In the genomic region with DNA sequence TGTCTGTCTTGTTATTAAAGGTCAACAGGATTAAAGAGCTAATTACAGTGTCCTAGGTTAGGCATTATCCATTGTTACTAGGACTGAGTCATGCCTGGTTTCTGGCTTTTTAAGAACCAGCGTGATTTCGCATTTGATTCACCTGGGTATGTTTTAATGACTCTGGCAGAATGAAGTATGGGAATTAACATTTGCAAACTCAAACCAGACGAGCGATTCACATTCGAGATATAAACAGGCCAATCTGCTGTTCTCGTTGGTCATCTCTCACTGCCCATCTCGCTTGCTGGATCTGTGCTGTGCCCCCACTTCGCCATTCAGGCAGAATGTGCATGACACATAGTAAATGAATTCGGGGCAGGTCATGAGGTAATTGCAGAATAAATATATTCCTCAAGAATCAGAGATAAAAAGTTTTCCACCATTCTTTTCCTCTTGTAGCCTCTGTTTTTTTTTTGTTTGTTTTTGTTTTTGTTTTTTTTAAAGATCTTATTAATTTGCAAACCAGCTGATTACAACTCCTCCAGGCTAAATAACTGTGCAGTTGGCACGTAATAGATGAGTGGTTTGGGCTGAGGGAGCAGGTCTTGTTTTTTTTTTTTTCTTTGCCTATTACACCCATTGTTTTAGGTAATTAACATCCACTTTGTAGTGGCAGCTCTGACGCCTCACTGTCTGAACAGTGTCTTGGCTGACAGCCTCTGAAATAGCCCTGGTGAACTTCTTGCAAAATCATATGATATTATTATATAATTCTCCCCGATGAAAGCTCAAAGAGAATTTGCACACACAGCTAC, we compare ENCODE assay signal across 1 cellular context.
TF ChIP-seq lines count a peak whose summit lies in the region.

No MANE protein-coding gene starts in this region.

TF ChIP-seq in HEK293, 187 proteins besides CTCF, POLR2A, EP300 and RAD21 (continued from another document):
- TF ChIP-seq, protein P1, sequence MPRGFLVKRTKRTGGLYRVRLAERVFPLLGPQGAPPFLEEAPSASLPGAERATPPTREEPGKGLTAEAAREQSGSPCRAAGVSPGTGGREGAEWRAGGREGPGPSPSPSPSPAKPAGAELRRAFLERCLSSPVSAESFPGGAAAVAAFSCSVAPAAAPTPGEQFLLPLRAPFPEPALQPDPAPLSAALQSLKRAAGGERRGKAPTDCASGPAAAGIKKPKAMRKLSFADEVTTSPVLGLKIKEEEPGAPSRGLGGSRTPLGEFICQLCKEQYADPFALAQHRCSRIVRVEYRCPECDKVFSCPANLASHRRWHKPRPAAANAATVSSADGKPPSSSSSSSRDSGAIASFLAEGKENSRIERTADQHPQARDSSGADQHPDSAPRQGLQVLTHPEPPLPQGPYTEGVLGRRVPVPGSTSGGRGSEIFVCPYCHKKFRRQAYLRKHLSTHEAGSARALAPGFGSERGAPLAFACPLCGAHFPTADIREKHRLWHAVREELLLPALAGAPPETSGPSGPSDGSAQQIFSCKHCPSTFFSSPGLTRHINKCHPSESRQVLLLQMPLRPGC (tag by site-specific recombination; IDR thresholded peaks at IDR 0.05), result no peak; the same call in 1 of the 2 replicates
- TF ChIP-seq, protein P2, sequence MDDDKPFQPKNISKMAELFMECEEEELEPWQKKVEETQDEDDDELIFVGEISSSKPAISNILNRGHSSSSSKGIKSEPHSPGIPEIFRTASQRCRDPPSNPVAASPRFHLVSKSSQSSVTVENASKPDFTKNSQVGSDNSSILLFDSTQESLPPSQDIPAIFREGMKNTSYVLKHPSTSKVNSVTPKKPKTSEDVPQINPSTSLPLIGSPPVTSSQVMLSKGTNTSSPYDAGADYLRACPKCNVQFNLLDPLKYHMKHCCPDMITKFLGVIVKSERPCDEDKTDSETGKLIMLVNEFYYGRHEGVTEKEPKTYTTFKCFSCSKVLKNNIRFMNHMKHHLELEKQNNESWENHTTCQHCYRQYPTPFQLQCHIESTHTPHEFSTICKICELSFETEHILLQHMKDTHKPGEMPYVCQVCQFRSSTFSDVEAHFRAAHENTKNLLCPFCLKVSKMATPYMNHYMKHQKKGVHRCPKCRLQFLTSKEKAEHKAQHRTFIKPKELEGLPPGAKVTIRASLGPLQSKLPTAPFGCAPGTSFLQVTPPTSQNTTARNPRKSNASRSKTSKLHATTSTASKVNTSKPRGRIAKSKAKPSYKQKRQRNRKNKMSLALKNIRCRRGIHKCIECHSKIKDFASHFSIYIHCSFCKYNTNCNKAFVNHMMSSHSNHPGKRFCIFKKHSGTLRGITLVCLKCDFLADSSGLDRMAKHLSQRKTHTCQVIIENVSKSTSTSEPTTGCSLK (tag by site-specific recombination; IDR thresholded peaks at IDR 0.05), result no peak
- TF ChIP-seq GLIS2 (tag by site-specific recombination; IDR thresholded peaks at IDR 0.05), result no peak
- TF ChIP-seq, protein P3, sequence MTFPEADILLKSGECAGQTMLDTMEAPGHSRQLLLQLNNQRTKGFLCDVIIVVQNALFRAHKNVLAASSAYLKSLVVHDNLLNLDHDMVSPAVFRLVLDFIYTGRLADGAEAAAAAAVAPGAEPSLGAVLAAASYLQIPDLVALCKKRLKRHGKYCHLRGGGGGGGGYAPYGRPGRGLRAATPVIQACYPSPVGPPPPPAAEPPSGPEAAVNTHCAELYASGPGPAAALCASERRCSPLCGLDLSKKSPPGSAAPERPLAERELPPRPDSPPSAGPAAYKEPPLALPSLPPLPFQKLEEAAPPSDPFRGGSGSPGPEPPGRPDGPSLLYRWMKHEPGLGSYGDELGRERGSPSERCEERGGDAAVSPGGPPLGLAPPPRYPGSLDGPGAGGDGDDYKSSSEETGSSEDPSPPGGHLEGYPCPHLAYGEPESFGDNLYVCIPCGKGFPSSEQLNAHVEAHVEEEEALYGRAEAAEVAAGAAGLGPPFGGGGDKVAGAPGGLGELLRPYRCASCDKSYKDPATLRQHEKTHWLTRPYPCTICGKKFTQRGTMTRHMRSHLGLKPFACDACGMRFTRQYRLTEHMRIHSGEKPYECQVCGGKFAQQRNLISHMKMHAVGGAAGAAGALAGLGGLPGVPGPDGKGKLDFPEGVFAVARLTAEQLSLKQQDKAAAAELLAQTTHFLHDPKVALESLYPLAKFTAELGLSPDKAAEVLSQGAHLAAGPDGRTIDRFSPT (tag by site-specific recombination; IDR thresholded peaks at IDR 0.05), result peak; percentile 74; the same call in 1 of the 2 replicates
- no peak for TF ChIP-seq GFI1B (tag by site-specific recombination; IDR thresholded peaks at IDR 0.05)
- TF ChIP-seq SP7 (tag by site-specific recombination; IDR thresholded peaks at IDR 0.05), result peak; percentile 100
- TF ChIP-seq, protein P4, sequence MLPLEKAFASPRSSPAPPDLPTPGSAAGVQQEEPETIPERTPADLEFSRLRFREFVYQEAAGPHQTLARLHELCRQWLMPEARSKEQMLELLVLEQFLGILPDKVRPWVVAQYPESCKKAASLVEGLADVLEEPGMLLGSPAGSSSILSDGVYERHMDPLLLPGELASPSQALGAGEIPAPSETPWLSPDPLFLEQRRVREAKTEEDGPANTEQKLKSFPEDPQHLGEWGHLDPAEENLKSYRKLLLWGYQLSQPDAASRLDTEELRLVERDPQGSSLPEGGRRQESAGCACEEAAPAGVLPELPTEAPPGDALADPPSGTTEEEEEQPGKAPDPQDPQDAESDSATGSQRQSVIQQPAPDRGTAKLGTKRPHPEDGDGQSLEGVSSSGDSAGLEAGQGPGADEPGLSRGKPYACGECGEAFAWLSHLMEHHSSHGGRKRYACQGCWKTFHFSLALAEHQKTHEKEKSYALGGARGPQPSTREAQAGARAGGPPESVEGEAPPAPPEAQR (tag by site-specific recombination; IDR thresholded peaks at IDR 0.05), result no peak
- TF ChIP-seq ZFP3 (tag by site-specific recombination; IDR thresholded peaks at IDR 0.05; ENCODE audit: low read depth), result no peak
- TF ChIP-seq SP2 (tag by site-specific recombination; IDR thresholded peaks at IDR 0.05), result no peak
- TF ChIP-seq, protein P5, sequence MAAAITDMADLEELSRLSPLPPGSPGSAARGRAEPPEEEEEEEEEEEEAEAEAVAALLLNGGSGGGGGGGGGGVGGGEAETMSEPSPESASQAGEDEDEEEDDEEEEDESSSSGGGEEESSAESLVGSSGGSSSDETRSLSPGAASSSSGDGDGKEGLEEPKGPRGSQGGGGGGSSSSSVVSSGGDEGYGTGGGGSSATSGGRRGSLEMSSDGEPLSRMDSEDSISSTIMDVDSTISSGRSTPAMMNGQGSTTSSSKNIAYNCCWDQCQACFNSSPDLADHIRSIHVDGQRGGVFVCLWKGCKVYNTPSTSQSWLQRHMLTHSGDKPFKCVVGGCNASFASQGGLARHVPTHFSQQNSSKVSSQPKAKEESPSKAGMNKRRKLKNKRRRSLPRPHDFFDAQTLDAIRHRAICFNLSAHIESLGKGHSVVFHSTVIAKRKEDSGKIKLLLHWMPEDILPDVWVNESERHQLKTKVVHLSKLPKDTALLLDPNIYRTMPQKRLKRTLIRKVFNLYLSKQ (tag by site-specific recombination; IDR thresholded peaks at IDR 0.05; ENCODE audit: borderline replicate concordance), result no peak
- no peak for TF ChIP-seq MZF1 (tag by site-specific recombination; IDR thresholded peaks at IDR 0.05; ENCODE audit: borderline replicate concordance)
- peak; percentile 78 for TF ChIP-seq TCF7L2 (IDR thresholded peaks at IDR 0.05; ENCODE audit: borderline replicate concordance, low read depth, low read length)
- TF ChIP-seq ZNF791 (tag by site-specific recombination; IDR thresholded peaks at IDR 0.05), result no peak
- no peak for TF ChIP-seq SALL2 (tag by site-specific recombination; IDR thresholded peaks at IDR 0.05; ENCODE audit: borderline replicate concordance)
- TF ChIP-seq, protein P6, sequence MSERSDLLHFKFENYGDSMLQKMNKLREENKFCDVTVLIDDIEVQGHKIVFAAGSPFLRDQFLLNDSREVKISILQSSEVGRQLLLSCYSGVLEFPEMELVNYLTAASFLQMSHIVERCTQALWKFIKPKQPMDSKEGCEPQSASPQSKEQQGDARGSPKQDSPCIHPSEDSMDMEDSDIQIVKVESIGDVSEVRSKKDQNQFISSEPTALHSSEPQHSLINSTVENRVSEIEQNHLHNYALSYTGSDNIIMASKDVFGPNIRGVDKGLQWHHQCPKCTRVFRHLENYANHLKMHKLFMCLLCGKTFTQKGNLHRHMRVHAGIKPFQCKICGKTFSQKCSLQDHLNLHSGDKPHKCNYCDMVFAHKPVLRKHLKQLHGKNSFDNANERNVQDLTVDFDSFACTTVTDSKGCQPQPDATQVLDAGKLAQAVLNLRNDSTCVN (tag by site-specific recombination; optimal IDR thresholded peaks at IDR 0.05), result no peak
- TF ChIP-seq KLF7 (tag by site-specific recombination; IDR thresholded peaks at IDR 0.05; ENCODE audit: borderline replicate concordance), result no peak
- TF ChIP-seq, protein P7, sequence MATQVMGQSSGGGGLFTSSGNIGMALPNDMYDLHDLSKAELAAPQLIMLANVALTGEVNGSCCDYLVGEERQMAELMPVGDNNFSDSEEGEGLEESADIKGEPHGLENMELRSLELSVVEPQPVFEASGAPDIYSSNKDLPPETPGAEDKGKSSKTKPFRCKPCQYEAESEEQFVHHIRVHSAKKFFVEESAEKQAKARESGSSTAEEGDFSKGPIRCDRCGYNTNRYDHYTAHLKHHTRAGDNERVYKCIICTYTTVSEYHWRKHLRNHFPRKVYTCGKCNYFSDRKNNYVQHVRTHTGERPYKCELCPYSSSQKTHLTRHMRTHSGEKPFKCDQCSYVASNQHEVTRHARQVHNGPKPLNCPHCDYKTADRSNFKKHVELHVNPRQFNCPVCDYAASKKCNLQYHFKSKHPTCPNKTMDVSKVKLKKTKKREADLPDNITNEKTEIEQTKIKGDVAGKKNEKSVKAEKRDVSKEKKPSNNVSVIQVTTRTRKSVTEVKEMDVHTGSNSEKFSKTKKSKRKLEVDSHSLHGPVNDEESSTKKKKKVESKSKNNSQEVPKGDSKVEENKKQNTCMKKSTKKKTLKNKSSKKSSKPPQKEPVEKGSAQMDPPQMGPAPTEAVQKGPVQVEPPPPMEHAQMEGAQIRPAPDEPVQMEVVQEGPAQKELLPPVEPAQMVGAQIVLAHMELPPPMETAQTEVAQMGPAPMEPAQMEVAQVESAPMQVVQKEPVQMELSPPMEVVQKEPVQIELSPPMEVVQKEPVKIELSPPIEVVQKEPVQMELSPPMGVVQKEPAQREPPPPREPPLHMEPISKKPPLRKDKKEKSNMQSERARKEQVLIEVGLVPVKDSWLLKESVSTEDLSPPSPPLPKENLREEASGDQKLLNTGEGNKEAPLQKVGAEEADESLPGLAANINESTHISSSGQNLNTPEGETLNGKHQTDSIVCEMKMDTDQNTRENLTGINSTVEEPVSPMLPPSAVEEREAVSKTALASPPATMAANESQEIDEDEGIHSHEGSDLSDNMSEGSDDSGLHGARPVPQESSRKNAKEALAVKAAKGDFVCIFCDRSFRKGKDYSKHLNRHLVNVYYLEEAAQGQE (tag by site-specific recombination; IDR thresholded peaks at IDR 0.05), result no peak
- TF ChIP-seq, protein P8, sequence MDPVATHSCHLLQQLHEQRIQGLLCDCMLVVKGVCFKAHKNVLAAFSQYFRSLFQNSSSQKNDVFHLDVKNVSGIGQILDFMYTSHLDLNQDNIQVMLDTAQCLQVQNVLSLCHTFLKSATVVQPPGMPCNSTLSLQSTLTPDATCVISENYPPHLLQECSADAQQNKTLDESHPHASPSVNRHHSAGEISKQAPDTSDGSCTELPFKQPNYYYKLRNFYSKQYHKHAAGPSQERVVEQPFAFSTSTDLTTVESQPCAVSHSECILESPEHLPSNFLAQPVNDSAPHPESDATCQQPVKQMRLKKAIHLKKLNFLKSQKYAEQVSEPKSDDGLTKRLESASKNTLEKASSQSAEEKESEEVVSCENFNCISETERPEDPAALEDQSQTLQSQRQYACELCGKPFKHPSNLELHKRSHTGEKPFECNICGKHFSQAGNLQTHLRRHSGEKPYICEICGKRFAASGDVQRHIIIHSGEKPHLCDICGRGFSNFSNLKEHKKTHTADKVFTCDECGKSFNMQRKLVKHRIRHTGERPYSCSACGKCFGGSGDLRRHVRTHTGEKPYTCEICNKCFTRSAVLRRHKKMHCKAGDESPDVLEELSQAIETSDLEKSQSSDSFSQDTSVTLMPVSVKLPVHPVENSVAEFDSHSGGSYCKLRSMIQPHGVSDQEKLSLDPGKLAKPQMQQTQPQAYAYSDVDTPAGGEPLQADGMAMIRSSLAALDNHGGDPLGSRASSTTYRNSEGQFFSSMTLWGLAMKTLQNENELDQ (tag by site-specific recombination; IDR thresholded peaks at IDR 0.05; ENCODE audit: low read depth), result no peak
- TF ChIP-seq, protein P9, sequence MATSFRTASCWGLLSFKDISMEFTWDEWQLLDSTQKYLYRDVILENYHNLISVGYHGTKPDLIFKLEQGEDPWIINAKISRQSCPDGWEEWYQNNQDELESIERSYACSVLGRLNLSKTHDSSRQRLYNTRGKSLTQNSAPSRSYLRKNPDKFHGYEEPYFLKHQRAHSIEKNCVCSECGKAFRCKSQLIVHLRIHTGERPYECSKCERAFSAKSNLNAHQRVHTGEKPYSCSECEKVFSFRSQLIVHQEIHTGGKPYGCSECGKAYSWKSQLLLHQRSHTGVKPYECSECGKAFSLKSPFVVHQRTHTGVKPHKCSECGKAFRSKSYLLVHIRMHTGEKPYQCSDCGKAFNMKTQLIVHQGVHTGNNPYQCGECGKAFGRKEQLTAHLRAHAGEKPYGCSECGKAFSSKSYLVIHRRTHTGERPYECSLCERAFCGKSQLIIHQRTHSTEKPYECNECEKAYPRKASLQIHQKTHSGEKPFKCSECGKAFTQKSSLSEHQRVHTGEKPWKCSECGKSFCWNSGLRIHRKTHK (tag by site-specific recombination; IDR thresholded peaks at IDR 0.05), result no peak
- TF ChIP-seq ZNF837 (tag by site-specific recombination; IDR thresholded peaks at IDR 0.05), result no peak
- no peak for TF ChIP-seq ZNF223 (tag by site-specific recombination; IDR thresholded peaks at IDR 0.05)
- TF ChIP-seq ZNF24 (tag by site-specific recombination; IDR thresholded peaks at IDR 0.05), result 0 out of 2 replicates have a peak, but pooled peaks have one; percentile 32
- no peak for TF ChIP-seq ZNF561 (tag by site-specific recombination; IDR thresholded peaks at IDR 0.05; ENCODE audit: borderline replicate concordance)
- TF ChIP-seq, protein P10, sequence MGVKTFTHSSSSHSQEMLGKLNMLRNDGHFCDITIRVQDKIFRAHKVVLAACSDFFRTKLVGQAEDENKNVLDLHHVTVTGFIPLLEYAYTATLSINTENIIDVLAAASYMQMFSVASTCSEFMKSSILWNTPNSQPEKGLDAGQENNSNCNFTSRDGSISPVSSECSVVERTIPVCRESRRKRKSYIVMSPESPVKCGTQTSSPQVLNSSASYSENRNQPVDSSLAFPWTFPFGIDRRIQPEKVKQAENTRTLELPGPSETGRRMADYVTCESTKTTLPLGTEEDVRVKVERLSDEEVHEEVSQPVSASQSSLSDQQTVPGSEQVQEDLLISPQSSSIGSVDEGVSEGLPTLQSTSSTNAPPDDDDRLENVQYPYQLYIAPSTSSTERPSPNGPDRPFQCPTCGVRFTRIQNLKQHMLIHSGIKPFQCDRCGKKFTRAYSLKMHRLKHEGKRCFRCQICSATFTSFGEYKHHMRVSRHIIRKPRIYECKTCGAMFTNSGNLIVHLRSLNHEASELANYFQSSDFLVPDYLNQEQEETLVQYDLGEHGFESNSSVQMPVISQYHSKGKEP (tag by site-specific recombination; IDR thresholded peaks at IDR 0.05), result no peak
